ENCODE assay signal across 1 cellular context in genomic region chr16:69935740-69936139, GRCh38.
TF ChIP-seq lines count a peak whose summit lies in the region.

No MANE protein-coding gene starts in this region.

TF ChIP-seq in H1, 55 proteins besides CTCF, POLR2A, EP300 and RAD21 (continued from another document):
- TF ChIP-seq, protein P1, sequence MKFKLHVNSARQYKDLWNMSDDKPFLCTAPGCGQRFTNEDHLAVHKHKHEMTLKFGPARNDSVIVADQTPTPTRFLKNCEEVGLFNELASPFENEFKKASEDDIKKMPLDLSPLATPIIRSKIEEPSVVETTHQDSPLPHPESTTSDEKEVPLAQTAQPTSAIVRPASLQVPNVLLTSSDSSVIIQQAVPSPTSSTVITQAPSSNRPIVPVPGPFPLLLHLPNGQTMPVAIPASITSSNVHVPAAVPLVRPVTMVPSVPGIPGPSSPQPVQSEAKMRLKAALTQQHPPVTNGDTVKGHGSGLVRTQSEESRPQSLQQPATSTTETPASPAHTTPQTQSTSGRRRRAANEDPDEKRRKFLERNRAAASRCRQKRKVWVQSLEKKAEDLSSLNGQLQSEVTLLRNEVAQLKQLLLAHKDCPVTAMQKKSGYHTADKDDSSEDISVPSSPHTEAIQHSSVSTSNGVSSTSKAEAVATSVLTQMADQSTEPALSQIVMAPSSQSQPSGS (IDR thresholded peaks at IDR 0.05; ENCODE audit: low read length), result no peak
- no peak for TF ChIP-seq TBP (IDR thresholded peaks at IDR 0.05; ENCODE audit: low read depth, low read length)
- no peak for TF ChIP-seq NANOG (IDR thresholded peaks at IDR 0.05; ENCODE audit: insufficient read depth, low read depth, low read length, poor library complexity, severe bottlenecking)
- TF ChIP-seq, protein P2, sequence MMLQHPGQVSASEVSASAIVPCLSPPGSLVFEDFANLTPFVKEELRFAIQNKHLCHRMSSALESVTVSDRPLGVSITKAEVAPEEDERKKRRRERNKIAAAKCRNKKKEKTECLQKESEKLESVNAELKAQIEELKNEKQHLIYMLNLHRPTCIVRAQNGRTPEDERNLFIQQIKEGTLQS (IDR thresholded peaks at IDR 0.05; ENCODE audit: insufficient read depth, low read depth, low read length), result no peak
- TF ChIP-seq BRCA1 (IDR thresholded peaks at IDR 0.05; ENCODE audit: low read depth, low read length), result no peak
- TF ChIP-seq POLR2AphosphoS5 (IDR thresholded peaks at IDR 0.05; ENCODE audit: low read depth, low read length), result no peak
- no peak for TF ChIP-seq RFX5 (IDR thresholded peaks at IDR 0.05; ENCODE audit: borderline replicate concordance, low read depth, low read length)
- no peak for TF ChIP-seq BACH1 (IDR thresholded peaks at IDR 0.05; ENCODE audit: low read length)
- no peak for TF ChIP-seq ASH2L (IDR thresholded peaks at IDR 0.05; ENCODE audit: low read length)
- TF ChIP-seq TEAD4 (IDR thresholded peaks at IDR 0.05; ENCODE audit: low read depth, low read length), result no peak
